ENCODE assay signal across 1 cellular context in the genomic region with DNA sequence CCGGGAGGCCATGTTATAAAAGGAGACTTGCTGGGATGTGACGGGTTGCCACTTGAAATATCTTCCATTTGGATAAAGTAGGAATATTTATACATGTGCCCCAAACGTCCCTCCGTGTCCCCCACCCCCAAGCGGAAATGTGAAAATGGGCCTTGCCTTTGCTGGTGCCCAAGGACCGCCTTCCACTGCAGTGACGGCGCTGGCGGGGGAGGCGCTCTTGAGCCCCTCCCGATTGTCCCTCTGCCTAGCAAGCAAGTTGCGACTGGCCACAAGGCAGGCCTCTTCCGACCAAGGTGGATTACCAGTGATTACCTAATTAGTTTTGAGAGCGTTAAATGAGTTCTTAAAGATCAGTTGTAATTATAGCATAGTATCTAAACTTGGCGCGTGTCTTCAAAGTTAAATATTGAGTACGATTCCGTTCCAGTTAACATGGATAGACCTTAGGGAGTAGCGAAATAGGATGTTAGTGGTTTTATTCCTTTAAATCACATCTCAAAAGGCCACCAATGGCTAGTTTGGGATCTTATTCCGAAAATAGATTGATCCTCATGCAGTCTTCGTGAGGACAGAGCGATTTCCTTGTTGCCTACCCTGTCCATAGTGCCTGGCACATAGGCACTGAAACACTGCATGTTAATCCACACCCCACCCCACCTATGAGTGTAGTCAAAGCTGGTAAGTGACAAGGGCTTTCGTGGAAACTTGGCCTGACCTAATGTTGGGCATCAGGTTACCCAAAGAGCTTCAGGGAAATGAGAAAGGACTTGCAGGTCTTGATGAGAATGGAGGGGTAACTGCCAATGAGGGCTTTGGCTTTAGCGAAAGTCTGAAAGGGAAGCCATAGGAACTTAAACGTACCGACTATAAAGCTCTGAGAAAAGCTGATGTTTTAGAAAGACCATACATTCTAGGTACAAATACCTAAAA.
TF ChIP-seq lines count a peak whose summit lies in the region.

No MANE protein-coding gene starts in this region.

TF ChIP-seq in K562, 482 proteins besides CTCF, POLR2A, EP300 and RAD21 (continued from another document):
- TF ChIP-seq MNT (conservative IDR thresholded peaks at IDR 0.05) (peak in 1 of 2 experiments; percentile 60; a peak in 2 of 4 replicates), MCM7 (IDR thresholded peaks at IDR 0.05) (no peak), NBN (IDR thresholded peaks at IDR 0.05; ENCODE audit: low read depth) (peak; percentile 47; the same call in 1 of the 2 replicates), JUNB (CRISPR knock-in tag; conservative IDR thresholded peaks at IDR 0.05) (no peak), ZNF584 (CRISPR knock-in tag; IDR thresholded peaks at IDR 0.05; ENCODE audit: low read depth) (peak; percentile 68; the same call in 1 of the 2 replicates), XRCC5 (IDR thresholded peaks at IDR 0.05; ENCODE audit: low read depth, low read length) (no peak; the same call in 1 of the 2 replicates), ZNF24 (IDR thresholded peaks at IDR 0.05) (no peak), NR0B1 (IDR thresholded peaks at IDR 0.05; ENCODE audit: partially characterized antibody) (no peak), THAP7 (CRISPR knock-in tag; IDR thresholded peaks at IDR 0.05) (no peak), POLR2AphosphoS5 (IDR thresholded peaks at IDR 0.05; ENCODE audit: control insufficient read depth, insufficient read depth, low read depth, low read length) (peak; percentile 58; the same call in 1 of the 2 replicates), MYNN (IDR thresholded peaks at IDR 0.05) (0 out of 2 replicates have a peak, but pooled peaks have one; percentile 38), MYNN (CRISPR knock-in tag; IDR thresholded peaks at IDR 0.05) (no peak)
- TF ChIP-seq, protein P1, sequence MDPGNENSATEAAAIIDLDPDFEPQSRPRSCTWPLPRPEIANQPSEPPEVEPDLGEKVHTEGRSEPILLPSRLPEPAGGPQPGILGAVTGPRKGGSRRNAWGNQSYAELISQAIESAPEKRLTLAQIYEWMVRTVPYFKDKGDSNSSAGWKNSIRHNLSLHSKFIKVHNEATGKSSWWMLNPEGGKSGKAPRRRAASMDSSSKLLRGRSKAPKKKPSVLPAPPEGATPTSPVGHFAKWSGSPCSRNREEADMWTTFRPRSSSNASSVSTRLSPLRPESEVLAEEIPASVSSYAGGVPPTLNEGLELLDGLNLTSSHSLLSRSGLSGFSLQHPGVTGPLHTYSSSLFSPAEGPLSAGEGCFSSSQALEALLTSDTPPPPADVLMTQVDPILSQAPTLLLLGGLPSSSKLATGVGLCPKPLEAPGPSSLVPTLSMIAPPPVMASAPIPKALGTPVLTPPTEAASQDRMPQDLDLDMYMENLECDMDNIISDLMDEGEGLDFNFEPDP (CRISPR knock-in tag; IDR thresholded peaks at IDR 0.05), result no peak
- TF ChIP-seq, protein P2, sequence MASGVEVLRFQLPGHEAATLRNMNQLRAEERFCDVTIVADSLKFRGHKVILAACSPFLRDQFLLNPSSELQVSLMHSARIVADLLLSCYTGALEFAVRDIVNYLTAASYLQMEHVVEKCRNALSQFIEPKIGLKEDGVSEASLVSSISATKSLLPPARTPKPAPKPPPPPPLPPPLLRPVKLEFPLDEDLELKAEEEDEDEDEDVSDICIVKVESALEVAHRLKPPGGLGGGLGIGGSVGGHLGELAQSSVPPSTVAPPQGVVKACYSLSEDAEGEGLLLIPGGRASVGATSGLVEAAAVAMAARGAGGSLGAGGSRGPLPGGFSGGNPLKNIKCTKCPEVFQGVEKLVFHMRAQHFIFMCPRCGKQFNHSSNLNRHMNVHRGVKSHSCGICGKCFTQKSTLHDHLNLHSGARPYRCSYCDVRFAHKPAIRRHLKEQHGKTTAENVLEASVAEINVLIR (CRISPR knock-in tag; IDR thresholded peaks at IDR 0.05), result 0 out of 2 replicates have a peak, but pooled peaks have one; percentile 18
